8 cellular contexts compared by ENCODE assay signal in the genomic region with DNA sequence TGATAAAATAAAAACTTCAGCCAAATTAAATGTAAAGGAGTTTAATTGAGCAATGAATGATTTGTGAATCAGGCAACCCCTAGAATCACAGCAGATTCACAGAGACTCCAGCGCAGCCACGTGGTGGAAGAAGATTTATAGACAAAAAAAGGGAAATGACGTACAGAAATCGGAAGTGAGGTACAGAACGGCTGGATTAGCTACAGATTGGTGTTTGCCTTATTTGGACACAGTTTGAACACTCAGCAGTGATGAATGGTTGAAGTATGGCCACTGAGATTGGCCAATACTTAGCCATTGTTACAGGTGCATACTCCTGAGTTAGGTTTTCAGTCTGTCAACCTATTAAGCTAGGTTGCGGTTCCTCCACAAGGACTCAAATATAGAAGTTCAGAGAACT. TPM values are rescaled to one million over a fixed set of nuclear protein-coding genes. Genes with fewer than 3 reads are reported as not detected.
"Had no signal": no experiment of that assay in that cellular context is flagged by ENCODE, and none has a peak within 500 bp of the region (broad histone marks: within the 10 kb centered on the region; RNA-seq: fewer than 3 reads in every experiment).

No MANE protein-coding gene starts in this region.

RNA-seq across cellular contexts. Expression of a gene that starts 36.3 kb away (rescaled TPM):
- total RNA-seq: activated B cell treated with CpG ODN at 0.5 μM for 24 hours; activated CD4-positive, alpha-beta memory T cell treated with anti-CD3 and anti-CD28 coated beads for 36 hours; activated CD8-positive, alpha-beta T cell treated with anti-CD3 and anti-CD28 coated beads for 36 hours; activated naive CD8-positive, alpha-beta T cell treated with anti-CD3 and anti-CD28 coated beads, Interleukin-2, amount 10 ng/mL, durations not matched to agents 7 days and 5 days; ascending aorta; bronchial epithelial cell; cardiac muscle cell; chondrocyte had no signal
- polyA plus RNA-seq: cardiac muscle cell had no signal

RNA-seq across cellular contexts. Expression of a gene that starts 51.0 kb away (rescaled TPM):
- total RNA-seq: ascending aorta had no signal
